Comparison of ENCODE assay signal across 9 cellular contexts in the genomic region with DNA sequence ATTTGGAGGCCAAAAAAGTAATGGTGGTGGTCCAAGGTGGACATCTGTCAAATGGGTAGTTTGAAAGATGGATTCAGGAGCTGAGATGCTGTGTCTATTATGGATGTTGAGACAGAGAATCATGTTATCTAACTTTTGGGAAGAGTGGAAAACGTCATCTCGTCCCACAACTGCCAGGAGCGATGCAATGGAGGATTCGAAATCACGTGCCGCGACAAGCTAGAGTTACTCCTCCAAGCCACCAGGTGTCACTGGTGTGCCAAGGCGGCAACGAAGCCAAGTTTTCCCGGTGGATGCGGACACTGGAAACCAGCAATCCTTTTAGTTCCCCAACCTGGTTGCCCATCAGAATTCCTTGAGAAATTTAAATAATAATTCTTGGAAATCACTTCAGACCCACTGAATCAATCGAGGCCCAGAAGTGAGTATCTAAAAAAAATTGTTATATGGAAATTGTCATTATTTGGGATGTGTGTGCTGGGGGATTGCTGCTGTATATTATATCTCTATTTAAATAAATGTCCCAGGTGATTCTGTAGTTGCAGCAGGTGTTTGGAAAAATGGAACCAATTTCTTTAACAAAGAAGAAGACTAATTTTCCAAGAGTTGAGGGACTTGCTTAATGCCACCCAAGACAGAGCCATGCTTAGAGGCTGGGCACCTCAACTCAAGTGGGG.
A peak's percentile ranks its signal among the peaks of the same experiment; 100 is the strongest.
DNase-seq lines count a peak whose midpoint lies in the region; ATAC-seq and TF ChIP-seq lines count a peak whose summit lies in the region.
"Had no signal": no experiment of that assay in that cellular context is flagged by ENCODE, and none has a peak within 500 bp of the region (broad histone marks: within the 10 kb centered on the region; RNA-seq: fewer than 3 reads in every experiment).

No MANE protein-coding gene starts in this region.

- H3K9me2 ChIP-seq in SK-N-SH, result no peaks in the 10 kb centered on the region

- H3K36me3 Mint-ChIP-seq in stimulated activated naive B cell treated with anti-CD40 and anti-IgM and Interleukin-4, amounts not matched to agents 10 μg/mL and 1 μg/mL and 100 μg/mL, for 72 hours, result no peaks in the 10 kb centered on the region

- no peak for TF ChIP-seq EP300 in SK-N-SH (IDR thresholded peaks at IDR 0.05; ENCODE audit: borderline replicate concordance in 1 of 2, low read depth in 1 of 2, low read length in 1 of 2)

- no peak for ATAC-seq in SK-N-SH treated with all-trans-retinoic acid at 6 μM for 48 hours
- ATAC-seq in Panc1, result no peak
- peak in 1 of 8 donors; percentile 47 for ATAC-seq in heart right ventricle
- ATAC-seq in stimulated activated naive B cell treated with anti-CD40 and anti-IgM and Interleukin-4, amounts not matched to agents 10 μg/mL and 1 μg/mL and 100 μg/mL, for 72 hours (replicated peaks), result no peak

- no peaks in the 10 kb centered on the region for H3K4me1 ChIP-seq in SK-N-SH (ENCODE audit: control insufficient read depth in 1 of 2, insufficient read depth in 2 of 2, low read depth in 1 of 2, low read length in 1 of 2)
- H3K4me1 ChIP-seq in Panc1 (ENCODE audit: control insufficient read depth, insufficient read depth, low read length), result no peaks in the 10 kb centered on the region
- H3K4me1 ChIP-seq in heart right ventricle, result no peaks in the 10 kb centered on the region
- H3K4me1 ChIP-seq in thyroid gland, result peaks cover 0 to 4% of the 10 kb centered on the region in 2 donors

- peak; percentile 85 for TF ChIP-seq RAD21 in SK-N-SH (IDR thresholded peaks at IDR 0.05; ENCODE audit: low read length)

- no peak overlapping the region for H3K4me3 Mint-ChIP-seq in stimulated activated naive B cell treated with anti-CD40 and anti-IgM and Interleukin-4, amounts not matched to agents 10 μg/mL and 1 μg/mL and 100 μg/mL, for 72 hours
- H3K4me3 Mint-ChIP-seq: activated B cell treated with CpG ODN at 0.5 μM for 24 hours had no signal

- H3K36me3 ChIP-seq in SK-N-SH (replicated peaks in 1 of 2; ENCODE audit: control insufficient read depth in 1 of 2, insufficient read depth in 2 of 2, low read length in 1 of 2) (no peaks in the 10 kb centered on the region), Panc1 (ENCODE audit: control insufficient read depth, insufficient read depth, low read length) (no peaks in the 10 kb centered on the region), heart right ventricle (no peaks in the 10 kb centered on the region), thyroid gland (no peaks in the 10 kb centered on the region)

- H2AFZ ChIP-seq in SK-N-SH (ENCODE audit: low read depth), result no peak overlapping the region

- TF ChIP-seq CTCF in SK-N-SH (IDR thresholded peaks at IDR 0.05) (peak; percentile 45), Panc1 (IDR thresholded peaks at IDR 0.05) (peak; percentile 88), heart right ventricle (IDR thresholded peaks at IDR 0.05) (peak; percentile 34 to 66 (median 55)), thyroid gland (IDR thresholded peaks at IDR 0.05) (peak; percentile 21 to 77 (median 60))

- H3K9me3 ChIP-seq in SK-N-SH (no peaks in the 10 kb centered on the region), Panc1 (ENCODE audit: control insufficient read depth, insufficient read depth, low read depth, low read length) (no peaks in the 10 kb centered on the region), heart right ventricle (no peaks in the 10 kb centered on the region), thyroid gland (no peaks in the 10 kb centered on the region)

- H3K27ac Mint-ChIP-seq in stimulated activated naive B cell treated with anti-CD40 and anti-IgM and Interleukin-4, amounts not matched to agents 10 μg/mL and 1 μg/mL and 100 μg/mL, for 72 hours, result no peak overlapping the region
- H3K27ac Mint-ChIP-seq: activated B cell treated with CpG ODN at 0.5 μM for 24 hours had no signal

- peaks cover 0 to 2% of the 10 kb centered on the region in 2 donors for H3K9me3 Mint-ChIP-seq in stimulated activated naive B cell treated with anti-CD40 and anti-IgM and Interleukin-4, amounts not matched to agents 10 μg/mL and 1 μg/mL and 100 μg/mL, for 72 hours
- H3K9me3 Mint-ChIP-seq: activated B cell treated with CpG ODN at 0.5 μM for 24 hours had no signal

- H3K79me2 ChIP-seq in SK-N-SH (ENCODE audit: insufficient read depth), result no peaks in the 10 kb centered on the region

- no TSS peak for BruUV-seq in Panc1 (replicated peaks; lab: Mats Ljungman, UMichigan)

- DNase-seq in SK-N-SH (peak; percentile 61), Panc1 (ENCODE audit: low read depth, low spot score) (no peak), heart right ventricle (peak; percentile 9 to 29), thyroid gland (peak; percentile 36 to 60), NCI-H2081 (lab: John Stamatoyannopoulos, UW) (no peak), NCI-H187 (lab: John Stamatoyannopoulos, UW) (no peak)
- DNase-seq in stimulated activated naive B cell treated with anti-CD40 and anti-IgM and Interleukin-4, amounts not matched to agents 10 μg/mL and 1 μg/mL and 100 μg/mL, for 72 hours, result no peak
- DNase-seq: activated B cell treated with CpG ODN at 0.5 μM for 24 hours had no signal

- H3F3A ChIP-seq in SK-N-SH (replicated peaks; ENCODE audit: insufficient read depth), result no peaks in the 10 kb centered on the region

- POLR2A ChIA-PET in SK-N-SH (lab: Yijun Ruan, JAX) (no interaction called here), Panc1 (lab: Charles Lee) (interaction anchor here (0.6 to 0.7 kb wide), 2 partner anchors 152 to 194 kb away, joined by 3 to 7 read pairs; no protein-coding TSS in a partner anchor)

- no peak overlapping the region for H3K9ac ChIP-seq in SK-N-SH

- 37% methylated on average over 11 of the region's 12 CpGs for WGBS in SK-N-SH (ENCODE audit: low lambda C conversion rate)
- WGBS in heart right ventricle, 2 donors, result 54 to 58% methylated on average over 12 of the region's 12 CpGs
- 59 to 63% methylated on average over 12 of the region's 12 CpGs for WGBS in thyroid gland, 2 donors

- H3K27ac ChIP-seq in SK-N-SH (ENCODE audit: low read depth in 2 of 2, low read length in 1 of 2), result no peak overlapping the region
- no peak overlapping the region for H3K27ac ChIP-seq in Panc1 (ENCODE audit: low read length)
- H3K27ac ChIP-seq in heart right ventricle, result no peak overlapping the region
- no peak overlapping the region for H3K27ac ChIP-seq in thyroid gland

- no peaks in the 10 kb centered on the region for H4K20me1 ChIP-seq in SK-N-SH (ENCODE audit: insufficient read depth)

- no peak overlapping the region for H3K4me3 ChIP-seq in SK-N-SH (ENCODE audit: low read depth in 2 of 2, low read length in 1 of 2)
- no peak overlapping the region for H3K4me3 ChIP-seq in Panc1 (ENCODE audit: low read depth in 2 of 2, low read length in 2 of 2)
- no peak overlapping the region for H3K4me3 ChIP-seq in heart right ventricle
- H3K4me3 ChIP-seq in thyroid gland (replicated peaks in 1 of 3), result no peak overlapping the region

- no peak overlapping the region for H3K4me2 ChIP-seq in SK-N-SH

- intact Hi-C loops in Panc1 (cut with micrococcal nuclease; ENCODE audit: unreplicated experiment) (no loop called here), heart right ventricle (cut with DNase I) (loop anchor here in 1 of 10 donors (5.0 kb wide), 1 partner anchor 885 kb away; a partner anchor contains a TSS), thyroid gland (cut with DNase I) (no loop called here)

- H3K4me1 Mint-ChIP-seq in stimulated activated naive B cell treated with anti-CD40 and anti-IgM and Interleukin-4, amounts not matched to agents 10 μg/mL and 1 μg/mL and 100 μg/mL, for 72 hours, result no peaks in the 10 kb centered on the region
- H3K4me1 Mint-ChIP-seq: activated B cell treated with CpG ODN at 0.5 μM for 24 hours had no signal

- TF ChIP-seq POLR2A in thyroid gland (IDR thresholded peaks at IDR 0.05), result no peak

- CTCF ChIA-PET in SK-N-SH (lab: Yijun Ruan, JAX) (interaction anchor here (0.6 to 4.0 kb wide), 16 partner anchors 8 to 884 kb away, joined by 3 to 25 read pairs (median 3); a partner anchor contains a TSS), Panc1 (lab: Charles Lee) (interaction anchor here (0.7 kb wide), 1 partner anchor 8 kb away, joined by 3 read pairs; no protein-coding TSS in a partner anchor)

- in situ Hi-C loops in Panc1 (cut with HindIII; ENCODE audit: low pct_unique_long_range_greater_than_20kb, low sequenced_read_pairs), result no loop called here

- H3K27me3 ChIP-seq in SK-N-SH (ENCODE audit: insufficient read depth) (no peaks in the 10 kb centered on the region), Panc1 (ENCODE audit: control insufficient read depth, insufficient read depth, low read length) (peaks cover 9% of the 10 kb centered on the region), heart right ventricle (peaks cover 0 to 4% (median 0%) of the 10 kb centered on the region in 7 donors), thyroid gland (no peaks in the 10 kb centered on the region)

- peaks cover 10 to 23% of the 10 kb centered on the region in 2 donors for H3K27me3 Mint-ChIP-seq in stimulated activated naive B cell treated with anti-CD40 and anti-IgM and Interleukin-4, amounts not matched to agents 10 μg/mL and 1 μg/mL and 100 μg/mL, for 72 hours

TF ChIP-seq in SK-N-SH, 30 proteins besides CTCF, POLR2A, EP300 and RAD21:
- TF ChIP-seq, protein P1, sequence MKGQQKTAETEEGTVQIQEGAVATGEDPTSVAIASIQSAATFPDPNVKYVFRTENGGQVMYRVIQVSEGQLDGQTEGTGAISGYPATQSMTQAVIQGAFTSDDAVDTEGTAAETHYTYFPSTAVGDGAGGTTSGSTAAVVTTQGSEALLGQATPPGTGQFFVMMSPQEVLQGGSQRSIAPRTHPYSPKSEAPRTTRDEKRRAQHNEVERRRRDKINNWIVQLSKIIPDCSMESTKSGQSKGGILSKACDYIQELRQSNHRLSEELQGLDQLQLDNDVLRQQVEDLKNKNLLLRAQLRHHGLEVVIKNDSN (IDR thresholded peaks at IDR 0.05; ENCODE audit: borderline replicate concordance, low read depth), result peak; percentile 45; the same call in 1 of the 2 replicates
- TF ChIP-seq RFX5 (IDR thresholded peaks at IDR 0.05; ENCODE audit: low read length) (no peak), SMC3 (IDR thresholded peaks at IDR 0.05; ENCODE audit: low read depth, low read length) (peak; percentile 68; the same call in 1 of the 2 replicates)

TF ChIP-seq in SK-N-SH treated with all-trans-retinoic acid at 6 μM for 48 hours, 23 proteins besides CTCF, POLR2A, EP300 and RAD21 (continues in another document):
- no peak for TF ChIP-seq RARB (CRISPR knock-in tag; IDR thresholded peaks at IDR 0.05)
- no peak for TF ChIP-seq TOX (CRISPR knock-in tag; IDR thresholded peaks at IDR 0.05; ENCODE audit: borderline replicate concordance)

Comparison
In these comparisons a context has a peak if more than half of its experiments do, and no peak if none do; other contexts are left out.
1. DNase-seq: peak in SK-N-SH (single experiment), heart right ventricle (2 of 2) and thyroid gland (2 of 2); none in Panc1 (single experiment), NCI-H2081 (0 of 2), stimulated activated naive B cell treated with anti-CD40 and anti-IgM and Interleukin-4, amounts not matched to agents 10 μg/mL and 1 μg/mL and 100 μg/mL, for 72 hours (single experiment) and NCI-H187 (0 of 2).
2. Peak in every context shown above with its lines, with median percentiles within 50 percentile points of each other: CTCF ChIP-seq.